ENCODE assay signal across 8 cellular contexts in genomic region chr12:120225200-120225558, GRCh38. TPM values are rescaled to one million over a fixed set of nuclear protein-coding genes. Genes with fewer than 3 reads are reported as not detected.
DNase-seq lines count a peak whose midpoint lies in the region; ATAC-seq and TF ChIP-seq lines count a peak whose summit lies in the region.

No MANE protein-coding gene starts in this region.

- 15 to 31% methylated on average over 3 to 9 of the region's 9 CpGs for WGBS in gastroesophageal sphincter (ENCODE audit: low coverage in 1 of 2), 2 donors

- no peak for TF ChIP-seq EP300 in gastroesophageal sphincter (IDR thresholded peaks at IDR 0.05)

- peak overlapping the region in 1 of 2 donors; percentile 31 for H3K4me3 ChIP-seq in gastroesophageal sphincter

- TF ChIP-seq CTCF in gastroesophageal sphincter (IDR thresholded peaks at IDR 0.05), result no peak

- peaks cover 0 to 53% of the 10 kb centered on the region in 2 donors for H3K36me3 ChIP-seq in gastroesophageal sphincter

- POLR2A ChIA-PET in activated CD4-positive, alpha-beta memory T cell treated with anti-CD3 and anti-CD28 coated beads for 36 hours (lab: Charles Lee), result interaction anchor here (1.4 to 9.6 kb wide), 4 partner anchors 24 to 66 kb away, joined by 3 to 261 read pairs (median 35); partner anchors contain the start of genes PXN, RNU4-1, RNU4-2 and RPLP0

- peaks cover 7% of the 10 kb centered on the region for H3K36me3 Mint-ChIP-seq in activated CD4-positive, alpha-beta memory T cell treated with anti-CD3 and anti-CD28 coated beads for 36 hours
- H3K36me3 Mint-ChIP-seq in stimulated activated memory B cell treated with anti-CD40 and anti-IgM and Interleukin-4, amounts not matched to agents 10 μg/mL and 1 μg/mL and 100 μg/mL, for 72 hours, result no peaks in the 10 kb centered on the region

- H3K27ac ChIP-seq in gastroesophageal sphincter, result peak overlapping the region in 3 of 4 donors; percentile 71 to 76 (median 72)

- peaks cover 3 to 66% (median 51%) of the 10 kb centered on the region in 3 donors for H3K4me1 ChIP-seq in gastroesophageal sphincter

- peak; percentile 55 to 76 for DNase-seq in NCI-H524 (lab: John Stamatoyannopoulos, UW)
- no peak for DNase-seq in NCI-H524 treated with DMSO at 0.1 percent for 48 hours (lab: John Stamatoyannopoulos, UW)
- no peak for DNase-seq in activated CD4-positive, alpha-beta memory T cell treated with anti-CD3 and anti-CD28 coated beads for 36 hours
- no peak for DNase-seq in HPDE6-E6E7 (ENCODE audit: extremely low spot score)
- DNase-seq in ACHN, result no peak
- DNase-seq in KBM-7, result no peak

- no peak for TF ChIP-seq POLR2A in gastroesophageal sphincter (IDR thresholded peaks at IDR 0.05)

- intact Hi-C loops in activated CD4-positive, alpha-beta memory T cell treated with anti-CD3 and anti-CD28 coated beads for 36 hours (cut with micrococcal nuclease), result no loop called here

- H3K27me3 Mint-ChIP-seq in activated CD4-positive, alpha-beta memory T cell treated with anti-CD3 and anti-CD28 coated beads for 36 hours, result no peaks in the 10 kb centered on the region
- H3K27me3 Mint-ChIP-seq in stimulated activated memory B cell treated with anti-CD40 and anti-IgM and Interleukin-4, amounts not matched to agents 10 μg/mL and 1 μg/mL and 100 μg/mL, for 72 hours, result peaks cover 28% of the 10 kb centered on the region

- CTCF ChIA-PET in activated CD4-positive, alpha-beta memory T cell treated with anti-CD3 and anti-CD28 coated beads for 36 hours (lab: Charles Lee), result interaction anchor here (8.3 to 12.1 kb wide), 3 partner anchors 15 to 41 kb away, joined by 111 to 614 read pairs (median 192); partner anchors contain the start of gene PXN

- in situ Hi-C loops in ACHN (cut with HindIII; ENCODE audit: low pct_ligation_motif_present, low pct_unique_long_range_greater_than_20kb, low sequenced_read_pairs) (loop anchor here (10.0 kb wide), 1 partner anchor 80 kb away; the partner anchor contains the start of gene SIRT4), KBM-7 (cut with MboI; ENCODE audit: low pct_unique_long_range_greater_than_20kb, low sequenced_read_pairs) (no loop called here)

- no peaks in the 10 kb centered on the region for H3K27me3 ChIP-seq in gastroesophageal sphincter

- H3K27ac Mint-ChIP-seq in activated CD4-positive, alpha-beta memory T cell treated with anti-CD3 and anti-CD28 coated beads for 36 hours, result peak overlapping the region; percentile 82
- H3K27ac Mint-ChIP-seq in stimulated activated memory B cell treated with anti-CD40 and anti-IgM and Interleukin-4, amounts not matched to agents 10 μg/mL and 1 μg/mL and 100 μg/mL, for 72 hours, result peak overlapping the region; percentile 54

- no peak for ATAC-seq in gastroesophageal sphincter
- ATAC-seq in stimulated activated memory B cell treated with anti-CD40 and anti-IgM and Interleukin-4, amounts not matched to agents 10 μg/mL and 1 μg/mL and 100 μg/mL, for 72 hours, result no peak

- no peaks in the 10 kb centered on the region for H3K9me3 ChIP-seq in gastroesophageal sphincter

- no peaks in the 10 kb centered on the region for H3K9me3 Mint-ChIP-seq in activated CD4-positive, alpha-beta memory T cell treated with anti-CD3 and anti-CD28 coated beads for 36 hours
- no peaks in the 10 kb centered on the region for H3K9me3 Mint-ChIP-seq in stimulated activated memory B cell treated with anti-CD40 and anti-IgM and Interleukin-4, amounts not matched to agents 10 μg/mL and 1 μg/mL and 100 μg/mL, for 72 hours

- peaks cover 46% of the 10 kb centered on the region for H3K4me1 Mint-ChIP-seq in activated CD4-positive, alpha-beta memory T cell treated with anti-CD3 and anti-CD28 coated beads for 36 hours (ENCODE audit: low read depth)
- peaks cover 34% of the 10 kb centered on the region for H3K4me1 Mint-ChIP-seq in stimulated activated memory B cell treated with anti-CD40 and anti-IgM and Interleukin-4, amounts not matched to agents 10 μg/mL and 1 μg/mL and 100 μg/mL, for 72 hours

- no peak overlapping the region for H3K4me3 Mint-ChIP-seq in activated CD4-positive, alpha-beta memory T cell treated with anti-CD3 and anti-CD28 coated beads for 36 hours
- H3K4me3 Mint-ChIP-seq in stimulated activated memory B cell treated with anti-CD40 and anti-IgM and Interleukin-4, amounts not matched to agents 10 μg/mL and 1 μg/mL and 100 μg/mL, for 72 hours, result peak overlapping the region; percentile 53

RNA-seq across cellular contexts. Expression of gene RPLP0, which starts 24.3 kb away (rescaled TPM):
- total RNA-seq in activated CD4-positive, alpha-beta memory T cell treated with anti-CD3 and anti-CD28 coated beads for 36 hours, result 1,000 to 10,000 TPM; 4,273 to 4,368 TPM
- 1,000 to 10,000 TPM; 1,730 to 2,825 (median 2,260) TPM for total RNA-seq in gastroesophageal sphincter

RNA-seq across cellular contexts. Expression of gene GCN1, which starts 30.7 kb away (rescaled TPM):
- total RNA-seq in activated CD4-positive, alpha-beta memory T cell treated with anti-CD3 and anti-CD28 coated beads for 36 hours, result 100 to 1,000 TPM; 121 TPM
- 10 to 100 TPM; 39.3 to 82.2 (median 56.0) TPM for total RNA-seq in gastroesophageal sphincter

RNA-seq across cellular contexts. Expression of gene PXN, which starts 40.4 kb away (rescaled TPM):
- 10 to 100 TPM; 74.0 to 75.0 TPM for total RNA-seq in activated CD4-positive, alpha-beta memory T cell treated with anti-CD3 and anti-CD28 coated beads for 36 hours
- 10 to 100 TPM; 43.2 to 80.4 (median 59.4) TPM for total RNA-seq in gastroesophageal sphincter

Comparison
In these comparisons a context has a peak if more than half of its experiments do, and no peak if none do; other contexts are left out.
1. DNase-seq: peak in NCI-H524 (2 of 2); none in NCI-H524 treated with DMSO at 0.1 percent for 48 hours (single experiment), activated CD4-positive, alpha-beta memory T cell treated with anti-CD3 and anti-CD28 coated beads for 36 hours (single experiment), HPDE6-E6E7 (single experiment), ACHN (single experiment) and KBM-7 (single experiment).